ENCODE assay signal across 18 cellular contexts in the genomic region with DNA sequence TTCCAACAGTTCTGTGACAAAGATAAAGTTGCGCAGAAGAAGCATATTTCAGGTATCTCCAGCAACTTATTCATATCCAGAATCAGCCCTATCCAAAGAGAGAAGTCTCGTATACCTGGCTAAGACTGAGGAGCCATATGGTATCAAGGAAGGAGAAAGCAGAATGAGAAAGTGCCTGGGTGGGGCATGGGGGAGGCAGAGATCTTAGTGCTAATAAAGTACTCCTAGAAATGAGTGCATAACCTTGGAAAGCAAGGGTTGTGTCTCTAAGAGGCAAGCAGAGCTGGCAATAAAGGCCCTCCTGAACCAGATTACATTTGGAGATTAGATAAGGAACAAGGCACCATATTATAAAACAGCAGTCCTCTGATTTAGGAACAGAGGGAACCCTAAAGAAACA.
"Had no signal": no experiment of that assay in that cellular context is flagged by ENCODE, and none has a peak within 500 bp of the region (broad histone marks: within the 10 kb centered on the region; RNA-seq: fewer than 3 reads in every experiment).

No MANE protein-coding gene starts in this region.

- H3K27me3 ChIP-seq: suprapubic skin, vagina had no signal

- H3K9me3 ChIP-seq: lower lobe of right lung, suprapubic skin, vagina had no signal

- H3K4me3 ChIP-seq: lower lobe of right lung, suprapubic skin, vagina had no signal

- H3K36me3 ChIP-seq: lower lobe of right lung, suprapubic skin, vagina had no signal

- DNase-seq: activated CD4-positive, alpha-beta memory T cell treated with anti-CD3 and anti-CD28 coated beads, Interleukin-2, amount 10 ng/mL, durations not matched to agents 7 days and 5 days; activated CD4-positive, alpha-beta T cell treated with anti-CD3 and anti-CD28 coated beads for 48 hours; activated CD4-positive, CD25-positive, alpha-beta regulatory T cell; activated CD8-positive, alpha-beta memory T cell treated with anti-CD3 and anti-CD28 coated beads, Interleukin-2, amount 10 ng/mL, durations not matched to agents 7 days and 5 days; activated naive CD4-positive, alpha-beta T cell treated with Interleukin-2 at 50 U/mL for 16 hours; anterior cingulate cortex; caudate nucleus; foreskin melanocyte; hypothalamus; islet precursor cell; lower lobe of right lung; occipital lobe; stimulated activated CD4-positive, alpha-beta T cell treated with anti-CD3 and anti-CD28 coated beads, Interleukin-2, amount 100 ng/mL, for 24 hours; stimulated activated naive CD8-positive, alpha-beta T cell treated with anti-CD3 and anti-CD28 coated beads, Interleukin-15, amount 100 ng/mL, for 72 hours; T-helper 9 cell; trophoblast cell had no signal

- H3K27ac ChIP-seq: lower lobe of right lung, suprapubic skin, vagina had no signal

- ATAC-seq: activated CD8-positive, alpha-beta memory T cell treated with anti-CD3 and anti-CD28 coated beads, Interleukin-2, amount 10 ng/mL, durations not matched to agents 7 days and 5 days; lower lobe of right lung; stimulated activated naive CD8-positive, alpha-beta T cell treated with anti-CD3 and anti-CD28 coated beads, Interleukin-15, amount 100 ng/mL, for 72 hours had no signal
